ENCODE assay signal across 8 cellular contexts in genomic region chr19:57803594-57804325, GRCh38. TPM values are rescaled to one million over a fixed set of nuclear protein-coding genes. Genes with fewer than 3 reads are reported as not detected.
DNase-seq lines count a peak whose midpoint lies in the region; ATAC-seq and TF ChIP-seq lines count a peak whose summit lies in the region.

No MANE protein-coding gene starts in this region.

- H3K36me3 ChIP-seq in iPS DF 6.9 (ENCODE audit: control insufficient read depth, insufficient read depth, low read length) (peaks cover 9% of the 10 kb centered on the region; the same call in 1 of the 2 replicates), sigmoid colon (peaks cover 0 to 20% (median 2%) of the 10 kb centered on the region in 4 donors)

- peaks cover 39% of the 10 kb centered on the region for H3K4me1 Mint-ChIP-seq in HFFc6 (ENCODE audit: low read depth)

- H3K27ac Mint-ChIP-seq in HFFc6 = peak overlapping the region; percentile 92

- peak overlapping the region; percentile 94 for H3K4me3 Mint-ChIP-seq in HFFc6

- H3K9me3 ChIP-seq in iPS DF 6.9 (ENCODE audit: control insufficient read depth, insufficient read depth, low read length) (no peaks in the 10 kb centered on the region), sigmoid colon (no peaks in the 10 kb centered on the region)

- TF ChIP-seq POLR2A in sigmoid colon (IDR thresholded peaks at IDR 0.05) = no peak

- H3K27ac ChIP-seq in 22Rv1 = peak overlapping the region; percentile 86
- peak overlapping the region; percentile 17 for H3K27ac ChIP-seq in angular gyrus (ENCODE audit: low read depth, low read length)
- H3K27ac ChIP-seq in iPS DF 6.9 (ENCODE audit: low read length) = peak overlapping the region; percentile 78
- peak overlapping the region; percentile 69 to 86 (median 81) for H3K27ac ChIP-seq in sigmoid colon

- H3K9me3 Mint-ChIP-seq in HFFc6 = no peaks in the 10 kb centered on the region

- H3K27me3 ChIP-seq in iPS DF 6.9 (ENCODE audit: control insufficient read depth, insufficient read depth, low read length) = no peaks in the 10 kb centered on the region
- H3K27me3 ChIP-seq in sigmoid colon = no peaks in the 10 kb centered on the region

- peak overlapping the region; percentile 36; the same call in 1 of the 2 replicates for H3K4me3 ChIP-seq in iPS DF 6.9 (ENCODE audit: low read length)
- peak overlapping the region; percentile 42 to 66 (median 54) for H3K4me3 ChIP-seq in sigmoid colon

- no CpG with 5 or more reads among the region's 19 CpGs for WGBS in iPS DF 6.9 (ENCODE audit: insufficient coverage, insufficient read length)
- 4 to 12% methylated on average over 19 of the region's 19 CpGs for WGBS in sigmoid colon, 2 donors

- intact Hi-C loops in sigmoid colon (cut with DNase I) = no loop called here

- TF ChIP-seq EP300 in sigmoid colon (IDR thresholded peaks at IDR 0.05) = no peak

- peaks cover 20% of the 10 kb centered on the region for H3K36me3 Mint-ChIP-seq in HFFc6 (ENCODE audit: low read depth)

- H3K27me3 Mint-ChIP-seq in HFFc6 (ENCODE audit: insufficient read depth) = no peaks in the 10 kb centered on the region; the same call in 1 of the 2 replicates

- H3K4me1 ChIP-seq in iPS DF 6.9 (ENCODE audit: control insufficient read depth, insufficient read depth, low read length) (peaks cover 6% of the 10 kb centered on the region; the same call in 1 of the 2 replicates), sigmoid colon (peaks cover 0 to 22% (median 15%) of the 10 kb centered on the region in 4 donors)

- TF ChIP-seq CTCF in 22Rv1 (IDR thresholded peaks at IDR 0.05) (no peak), HFFc6 (IDR thresholded peaks at IDR 0.05) (no peak), sigmoid colon (IDR thresholded peaks at IDR 0.05) (no peak)

- DNase-seq in HFFc6 (peak; percentile 86), iPS DF 6.9 (ENCODE audit: low read depth, low spot score) (peak; percentile 43), sigmoid colon (no peak), D341Med (ENCODE audit: low spot score) (no peak)
- no peak for DNase-seq in stimulated activated CD4-positive, alpha-beta T cell treated with anti-CD3 and anti-CD28 coated beads, Interleukin-12 subunit alpha, Interleukin-12 subunit beta, amount 100 ng/mL, for 4 hours

- ATAC-seq in GM18870 (IDR thresholded peaks at IDR 0.05; ENCODE audit: unreplicated experiment) = no peak

RNA-seq across cellular contexts. Expression of gene ZNF552, which starts 11.0 kb away (rescaled TPM):
- total RNA-seq in HFFc6 (2021; fragmentation: NEBNext Ultra II Directional; extraction: Animal tissue kit (Norgen Biotek cat#: 25700)) = 1 to 10 TPM; 2.7 to 3.8 (median 3.0) TPM
- 1 to 10 TPM; 2.4 to 7.1 (median 6.7) TPM for total RNA-seq in sigmoid colon
- 10 to 100 TPM; 12.1 to 15.0 (median 13.6) TPM for polyA plus RNA-seq in sigmoid colon

RNA-seq across cellular contexts. Expression of gene ZNF587B, which starts 26.3 kb away (rescaled TPM):
- 10 to 100 TPM in 1 of 6 experiments, 1 to 10 TPM in 5; 7.8 to 10.7 (median 9.4) TPM for total RNA-seq in HFFc6 (2021; fragmentation: NEBNext Ultra II Directional; extraction: Animal tissue kit (Norgen Biotek cat#: 25700))
- 10 to 100 TPM in 2 of 4 donors, 1 to 10 TPM in 2; 7.2 to 13.0 (median 9.5) TPM for total RNA-seq in sigmoid colon
- polyA plus RNA-seq in sigmoid colon = 1 to 10 TPM; 1.2 to 9.8 (median 2.8) TPM

RNA-seq across cellular contexts. Expression of gene ZNF586, which starts 34.3 kb away (rescaled TPM):
- total RNA-seq in HFFc6 (2021; fragmentation: NEBNext Ultra II Directional; extraction: Animal tissue kit (Norgen Biotek cat#: 25700)) = 1 to 10 TPM; 6.4 to 8.8 (median 6.9) TPM
- 10 to 100 TPM; 14.7 to 17.3 (median 15.6) TPM for total RNA-seq in sigmoid colon
- 10 to 100 TPM in 1 of 3 donors, 1 to 10 TPM in 2; 4.8 to 10.7 (median 6.2) TPM for polyA plus RNA-seq in sigmoid colon

RNA-seq across cellular contexts. Expression of gene ZNF587, which starts 45.9 kb away (rescaled TPM):
- 10 to 100 TPM; 22.6 to 28.6 (median 25.3) TPM for total RNA-seq in HFFc6 (2021; fragmentation: NEBNext Ultra II Directional; extraction: Animal tissue kit (Norgen Biotek cat#: 25700))
- total RNA-seq in sigmoid colon = 10 to 100 TPM; 22.8 to 39.0 (median 33.1) TPM
- polyA plus RNA-seq in sigmoid colon = 10 to 100 TPM in 1 of 3 donors, 1 to 10 TPM in 2; 4.2 to 26.8 (median 4.2) TPM

RNA-seq across cellular contexts. Expression of gene ZNF776, which starts 57.1 kb away (rescaled TPM):
- 1 to 10 TPM; 5.4 to 9.3 (median 7.0) TPM for total RNA-seq in HFFc6 (2021; fragmentation: NEBNext Ultra II Directional; extraction: Animal tissue kit (Norgen Biotek cat#: 25700))
- total RNA-seq in sigmoid colon = 10 to 100 TPM in 3 of 4 donors, 1 to 10 TPM in 1; 8.3 to 12.5 (median 11.5) TPM
- 1 to 10 TPM; 2.1 to 7.6 (median 6.6) TPM for polyA plus RNA-seq in sigmoid colon

Comparison
In these comparisons a context has a peak if more than half of its experiments do, and no peak if none do; other contexts are left out.
1. H3K27ac ChIP-seq: peak in every context shown above with its lines; median percentile 86 in 22Rv1; 81 in sigmoid colon; 78 in iPS DF 6.9; 17 in angular gyrus.
2. DNase-seq: peak in HFFc6 (single experiment) and iPS DF 6.9 (single experiment); none in sigmoid colon (single experiment), stimulated activated CD4-positive, alpha-beta T cell treated with anti-CD3 and anti-CD28 coated beads, Interleukin-12 subunit alpha, Interleukin-12 subunit beta, amount 100 ng/mL, for 4 hours (single experiment) and D341Med (single experiment).